Comparison of ENCODE assay signal across 12 cellular contexts in the genomic region with DNA sequence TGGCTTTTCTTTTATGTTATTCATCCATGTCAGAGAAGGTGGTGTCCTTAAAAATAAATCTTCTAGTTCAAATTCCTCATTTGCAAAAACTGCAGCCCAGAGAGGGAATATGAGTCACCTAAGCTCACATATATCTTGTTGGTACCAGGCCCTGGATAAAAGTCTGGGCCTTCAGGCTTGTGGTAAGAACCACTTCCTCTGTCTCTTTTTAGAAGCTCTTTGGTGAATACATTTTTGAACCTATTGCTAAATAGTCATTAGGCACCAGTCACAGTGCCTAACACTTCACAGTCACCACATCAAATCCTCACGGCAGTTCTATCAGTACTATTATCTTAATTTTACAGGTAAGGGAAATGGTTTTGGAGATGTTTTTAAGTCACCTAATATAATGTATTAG.
DNase-seq lines count a peak whose midpoint lies in the region; ATAC-seq and TF ChIP-seq lines count a peak whose summit lies in the region.
"Had no signal": no experiment of that assay in that cellular context is flagged by ENCODE, and none has a peak within 500 bp of the region (broad histone marks: within the 10 kb centered on the region; RNA-seq: fewer than 3 reads in every experiment).

No MANE protein-coding gene starts in this region.

- DNase-seq in AG04449 (ENCODE audit: low read depth, low spot score) (peak; percentile 55), H4 (ENCODE audit: low spot score) (peak; percentile 51), NOMO-1 treated with dmso at 0.1 percent for 144 hours (lab: John Stamatoyannopoulos, UW; ENCODE audit: unreplicated experiment) (peak; percentile 56), cardiac fibroblast (ENCODE audit: low read depth in 2 of 2) (peak; percentile 38 to 50), middle frontal gyrus (ENCODE audit: extremely low spot score, low spot score) (no peak), NCI-H446 (lab: John Stamatoyannopoulos, UW) (no peak)
- DNase-seq in activated T-cell treated with anti-CD3 and anti-CD28 coated beads, Interleukin-2, amount 50 U/mL, for 72 hours = no peak
- DNase-seq: naive B cell, NCI-H526, T1000 had no signal

- TF ChIP-seq CTCF in AG04449 (IDR thresholded peaks at IDR 0.05; ENCODE audit: insufficient read depth, low read length, missing control alignments) (no peak), cardiac fibroblast (IDR thresholded peaks at IDR 0.05; ENCODE audit: low read depth, low read length) (no peak)

- no peaks in the 10 kb centered on the region for H3K36me3 Mint-ChIP-seq in activated T-cell treated with anti-CD3 and anti-CD28 coated beads, Interleukin-2, amount 50 U/mL, for 72 hours (ENCODE audit: insufficient read depth in 2 of 2)
- H3K36me3 Mint-ChIP-seq: naive B cell; stimulated activated memory B cell treated with anti-CD40 and anti-IgM and Interleukin-4, amounts not matched to agents 10 μg/mL and 1 μg/mL and 100 μg/mL, for 72 hours had no signal

- peaks cover 1 to 7% of the 10 kb centered on the region in 2 donors for H3K9me3 Mint-ChIP-seq in activated T-cell treated with anti-CD3 and anti-CD28 coated beads, Interleukin-2, amount 50 U/mL, for 72 hours

- H3K4me1 Mint-ChIP-seq in activated T-cell treated with anti-CD3 and anti-CD28 coated beads, Interleukin-2, amount 50 U/mL, for 72 hours (ENCODE audit: low read depth) = no peaks in the 10 kb centered on the region
- H3K4me1 Mint-ChIP-seq: naive B cell; stimulated activated memory B cell treated with anti-CD40 and anti-IgM and Interleukin-4, amounts not matched to agents 10 μg/mL and 1 μg/mL and 100 μg/mL, for 72 hours had no signal

- H3K4me3 ChIP-seq in AG04449 (ENCODE audit: low read depth, low read length) (no peak overlapping the region), cardiac fibroblast (replicated peaks in 1 of 2; ENCODE audit: low read depth in 2 of 2, low read length in 2 of 2) (no peak overlapping the region)

- CTCF ChIA-PET in AG04449 (lab: Yijun Ruan, JAX) = interaction anchor here (1.2 to 1.3 kb wide), 2 partner anchors 40 to 72 kb away, joined by 3 read pairs; no protein-coding TSS in a partner anchor

- no peak for ATAC-seq in HG03045 (IDR thresholded peaks at IDR 0.05; ENCODE audit: unreplicated experiment)
- ATAC-seq in activated T-cell treated with anti-CD3 and anti-CD28 coated beads, Interleukin-2, amount 50 U/mL, for 72 hours (replicated peaks in 1 of 2) = no peak
- ATAC-seq: stimulated activated memory B cell treated with anti-CD40 and anti-IgM and Interleukin-4, amounts not matched to agents 10 μg/mL and 1 μg/mL and 100 μg/mL, for 72 hours had no signal

- no peak overlapping the region for H3K4me3 Mint-ChIP-seq in activated T-cell treated with anti-CD3 and anti-CD28 coated beads, Interleukin-2, amount 50 U/mL, for 72 hours
- H3K4me3 Mint-ChIP-seq: naive B cell; stimulated activated memory B cell treated with anti-CD40 and anti-IgM and Interleukin-4, amounts not matched to agents 10 μg/mL and 1 μg/mL and 100 μg/mL, for 72 hours had no signal

- no peak overlapping the region for H3K27ac Mint-ChIP-seq in activated T-cell treated with anti-CD3 and anti-CD28 coated beads, Interleukin-2, amount 50 U/mL, for 72 hours
- H3K27ac Mint-ChIP-seq: naive B cell; stimulated activated memory B cell treated with anti-CD40 and anti-IgM and Interleukin-4, amounts not matched to agents 10 μg/mL and 1 μg/mL and 100 μg/mL, for 72 hours had no signal

- POLR2A ChIA-PET in AG04449 (lab: Yijun Ruan, JAX) = no interaction called here

- peaks cover 18% of the 10 kb centered on the region for H3K27me3 Mint-ChIP-seq in activated T-cell treated with anti-CD3 and anti-CD28 coated beads, Interleukin-2, amount 50 U/mL, for 72 hours (ENCODE audit: low read depth)

Comparison
In these comparisons a context has a peak if more than half of its experiments do, and no peak if none do; other contexts are left out.
1. DNase-seq: peak in AG04449 (single experiment), H4 (single experiment), NOMO-1 treated with dmso at 0.1 percent for 144 hours (single experiment) and cardiac fibroblast (2 of 2); none in activated T-cell treated with anti-CD3 and anti-CD28 coated beads, Interleukin-2, amount 50 U/mL, for 72 hours (0 of 2), middle frontal gyrus (single experiment) and NCI-H446 (0 of 2).